14 cellular contexts compared by ENCODE assay signal in the genomic region with DNA sequence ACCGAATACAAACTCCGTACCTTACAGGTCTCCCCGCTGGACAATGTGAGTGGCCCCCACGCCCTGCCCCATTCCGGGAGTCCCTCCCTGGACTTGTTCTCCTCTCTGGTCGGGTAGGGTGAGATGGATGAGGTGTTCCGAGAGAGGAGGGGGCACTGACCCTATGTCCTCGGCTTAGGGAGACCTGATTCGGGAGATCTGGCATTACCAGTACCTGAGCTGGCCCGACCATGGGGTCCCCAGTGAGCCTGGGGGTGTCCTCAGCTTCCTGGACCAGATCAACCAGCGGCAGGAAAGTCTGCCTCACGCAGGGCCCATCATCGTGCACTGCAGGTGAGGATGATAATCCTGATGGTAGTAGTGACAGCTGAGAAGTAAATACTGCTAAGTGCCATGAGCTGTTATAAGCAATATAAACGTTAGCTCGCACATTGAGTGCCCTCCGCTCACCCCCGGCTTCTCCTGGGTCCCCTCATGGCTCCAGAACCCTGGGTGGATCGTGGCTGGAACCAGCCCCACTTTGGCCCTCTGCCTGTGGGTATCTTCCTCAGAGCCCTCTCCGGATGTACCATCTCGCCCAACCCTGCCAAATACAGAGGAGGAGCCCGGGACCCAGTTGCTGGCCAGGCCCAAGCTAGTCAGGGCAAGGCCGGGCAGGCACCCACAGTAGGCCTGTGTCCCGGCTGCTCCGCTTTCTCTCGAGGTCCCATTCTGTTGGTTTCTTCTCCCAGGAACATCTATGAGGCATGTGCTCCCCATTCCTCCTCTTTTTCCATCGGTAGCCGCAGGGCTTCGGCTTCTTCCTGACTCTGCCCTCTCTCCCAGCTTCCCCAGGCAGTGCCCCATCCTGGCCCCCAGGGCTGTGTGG. TPM values are rescaled to one million over a fixed set of nuclear protein-coding genes. Genes with fewer than 3 reads are reported as not detected.
DNase-seq lines count a peak whose midpoint lies in the region; ATAC-seq, FAIRE-seq and TF ChIP-seq lines count a peak whose summit lies in the region.
"Had no signal": no experiment of that assay in that cellular context is flagged by ENCODE, and none has a peak within 500 bp of the region (broad histone marks: within the 10 kb centered on the region; RNA-seq: fewer than 3 reads in every experiment).

No MANE protein-coding gene starts in this region.

- intact Hi-C loops in OCI-LY7 (cut with micrococcal nuclease; ENCODE audit: unreplicated experiment): no loop called here

- peak overlapping the region; percentile 75 for H3K4me2 ChIP-seq in OCI-LY7 (ENCODE audit: low read length)

- TF ChIP-seq CTCF in OCI-LY7 (conservative IDR thresholded peaks at IDR 0.05; ENCODE audit: low read length): no peak
- TF ChIP-seq CTCF in WERI-Rb-1 (IDR thresholded peaks at IDR 0.05; ENCODE audit: low read depth, low read length): no peak

- H3K27ac ChIP-seq in OCI-LY7 (ENCODE audit: low read depth, low read length, poor library complexity, severe bottlenecking) (peak overlapping the region; percentile 63), small intestine (ENCODE audit: low read depth in 1 of 2, low read length in 1 of 2) (peak overlapping the region; percentile 28 to 83), WERI-Rb-1 (no peak overlapping the region)
- H3K27ac ChIP-seq: brain microvascular endothelial cell, VCaP had no signal

- no peaks in the 10 kb centered on the region for H4K20me1 ChIP-seq in OCI-LY7 (ENCODE audit: insufficient read depth, low read length)

- H3K79me2 ChIP-seq in OCI-LY7 (ENCODE audit: insufficient read depth, low read depth, low read length): no peaks in the 10 kb centered on the region

- no peaks in the 10 kb centered on the region for H3K9me2 ChIP-seq in OCI-LY7 (ENCODE audit: insufficient read depth, low read length)

- no peaks in the 10 kb centered on the region for H3K27me3 ChIP-seq in small intestine (ENCODE audit: control insufficient read depth in 2 of 2, insufficient read depth in 2 of 2, low read length in 2 of 2)
- H3K27me3 ChIP-seq in WERI-Rb-1 (ENCODE audit: insufficient read depth, low read depth, severe bottlenecking): no peaks in the 10 kb centered on the region
- H3K27me3 ChIP-seq: brain microvascular endothelial cell had no signal

- peaks cover 74% of the 10 kb centered on the region for H3K4me1 Mint-ChIP-seq in T-helper 2 cell treated with Interferon-gamma antibody and Interleukin-4, amounts not matched to agents 5 μg/mL and 100 μg/mL, for 36 hours (ENCODE audit: low read depth)
- peaks cover 84% of the 10 kb centered on the region in 2 donors for H3K4me1 Mint-ChIP-seq in effector memory CD8-positive, alpha-beta T cell (ENCODE audit: low read depth in 2 of 2)

- DNase-seq in T-helper 2 cell treated with Interferon-gamma antibody and Interleukin-4, amounts not matched to agents 5 μg/mL and 100 μg/mL, for 36 hours (ENCODE audit: low spot score): no peak
- no peak for DNase-seq in T-helper 2 cell
- no peak for DNase-seq in OCI-LY7 (ENCODE audit: low spot score)
- no peak for DNase-seq in effector memory CD8-positive, alpha-beta T cell
- DNase-seq in small intestine: no peak
- no peak for DNase-seq in WERI-Rb-1
- DNase-seq: 8988T, brain microvascular endothelial cell, NCI-H82 had no signal

- BruUV-seq in OCI-LY7 (replicated peaks; lab: Mats Ljungman, UMichigan): no TSS peak

- H3K36me3 Mint-ChIP-seq in T-helper 2 cell treated with Interferon-gamma antibody and Interleukin-4, amounts not matched to agents 5 μg/mL and 100 μg/mL, for 36 hours (ENCODE audit: low read depth): peaks cover 79% of the 10 kb centered on the region
- H3K36me3 Mint-ChIP-seq in effector memory CD8-positive, alpha-beta T cell (ENCODE audit: insufficient read depth): peaks cover 92% of the 10 kb centered on the region

- H3K4me3 ChIP-seq in OCI-LY7 (ENCODE audit: low read depth, low read length, poor library complexity, severe bottlenecking) (peak overlapping the region; percentile 55), small intestine (ENCODE audit: low read depth in 1 of 2, low read length in 2 of 2) (no peak overlapping the region), WERI-Rb-1 (ENCODE audit: low read depth, low read length) (no peak overlapping the region)

- H3K4me1 ChIP-seq in OCI-LY7 (ENCODE audit: insufficient read depth, low read length, poor library complexity, severe bottlenecking): peaks cover 87% of the 10 kb centered on the region
- no peaks in the 10 kb centered on the region for H3K4me1 ChIP-seq in small intestine (ENCODE audit: control insufficient read depth in 2 of 2, insufficient read depth in 1 of 2, low read depth in 1 of 2, low read length in 1 of 2)

- H3K36me3 ChIP-seq in OCI-LY7 (ENCODE audit: insufficient read depth, low read length) (no peaks in the 10 kb centered on the region), small intestine (ENCODE audit: control insufficient read depth in 2 of 2, insufficient read depth in 2 of 2, low read length in 2 of 2) (peaks cover 0 to 4% of the 10 kb centered on the region in 2 donors), WERI-Rb-1 (no peaks in the 10 kb centered on the region)
- H3K36me3 ChIP-seq: brain microvascular endothelial cell had no signal

- no peak for FAIRE-seq in small intestine (lab: Jason Lieb, UNC)

- 82 to 88% (median 82%) methylated on average over 23 to 28 of the region's 28 CpGs for WGBS in small intestine, 3 donors

- H3K9me3 ChIP-seq in OCI-LY7 (ENCODE audit: low read length) (no peaks in the 10 kb centered on the region), small intestine (ENCODE audit: control insufficient read depth, low read depth) (no peaks in the 10 kb centered on the region), WERI-Rb-1 (ENCODE audit: severe bottlenecking) (no peaks in the 10 kb centered on the region)

- CTCF ChIA-PET in OCI-LY7 (lab: Charles Lee; ENCODE audit: unreplicated experiment): interaction anchor here (10.6 kb wide), 1 partner anchor 12 kb away, joined by 110 read pairs; a partner anchor contains a TSS

- H3K4me3 Mint-ChIP-seq in T-helper 2 cell treated with Interferon-gamma antibody and Interleukin-4, amounts not matched to agents 5 μg/mL and 100 μg/mL, for 36 hours: peak overlapping the region; percentile 85
- peak overlapping the region; percentile 98 for H3K4me3 Mint-ChIP-seq in effector memory CD8-positive, alpha-beta T cell

- ATAC-seq in effector memory CD8-positive, alpha-beta T cell (replicated peaks): no peak
- ATAC-seq in GM19328 (IDR thresholded peaks at IDR 0.05; ENCODE audit: unreplicated experiment) (no peak), HG03342 (IDR thresholded peaks at IDR 0.05; ENCODE audit: unreplicated experiment) (no peak)

- H3K27ac Mint-ChIP-seq in T-helper 2 cell treated with Interferon-gamma antibody and Interleukin-4, amounts not matched to agents 5 μg/mL and 100 μg/mL, for 36 hours: peak overlapping the region; percentile 97
- peak overlapping the region; percentile 98 to 99 for H3K27ac Mint-ChIP-seq in effector memory CD8-positive, alpha-beta T cell

- H3K27me3 Mint-ChIP-seq in T-helper 2 cell treated with Interferon-gamma antibody and Interleukin-4, amounts not matched to agents 5 μg/mL and 100 μg/mL, for 36 hours (ENCODE audit: low read depth): no peaks in the 10 kb centered on the region
- H3K27me3 Mint-ChIP-seq in effector memory CD8-positive, alpha-beta T cell: no peaks in the 10 kb centered on the region

- POLR2A ChIA-PET in OCI-LY7 (lab: Charles Lee): interaction anchor here (0.8 to 9.3 kb wide), 6 partner anchors 9 to 106 kb away, joined by 3 to 155 read pairs (median 6); a partner anchor contains a TSS

- H3K9me3 Mint-ChIP-seq in T-helper 2 cell treated with Interferon-gamma antibody and Interleukin-4, amounts not matched to agents 5 μg/mL and 100 μg/mL, for 36 hours: no peaks in the 10 kb centered on the region
- H3K9me3 Mint-ChIP-seq in effector memory CD8-positive, alpha-beta T cell: no peaks in the 10 kb centered on the region

- H2AFZ ChIP-seq in OCI-LY7 (ENCODE audit: low read length): no peak overlapping the region

RNA-seq across cellular contexts. Expression of a gene that starts 6.8 kb away (rescaled TPM):
- total RNA-seq in OCI-LY7 (2014; rRNA removed; shearing (Covaris generic)): 37.1 and 42.9 TPM in 2 replicates
- 110 and 116 TPM in 2 replicates for total RNA-seq in OCI-LY7 (2022)
- polyA plus RNA-seq in small intestine: 10 to 100 TPM; 40.7 to 81.1 (median 76.7) TPM

RNA-seq across cellular contexts. Expression of a gene that starts 12.5 kb away (rescaled TPM):
- 330 and 358 TPM in 2 replicates for total RNA-seq in OCI-LY7 (2014; rRNA removed; shearing (Covaris generic))
- 379 and 412 TPM in 2 replicates for total RNA-seq in OCI-LY7 (2022)
- polyA plus RNA-seq in small intestine: 100 to 1,000 TPM; 165 to 311 (median 210) TPM

RNA-seq across cellular contexts. Expression of a gene that starts 12.7 kb away (rescaled TPM):
- 60.4 and 61.7 TPM in 2 replicates for total RNA-seq in OCI-LY7 (2014; rRNA removed; shearing (Covaris generic))
- 82.7 and 99.0 TPM in 2 replicates for total RNA-seq in OCI-LY7 (2022)
- 10 to 100 TPM; 12.3 to 32.3 (median 14.1) TPM for polyA plus RNA-seq in small intestine

RNA-seq across cellular contexts. Expression of a gene that starts 14.2 kb away (rescaled TPM):
- total RNA-seq in OCI-LY7 (2014; rRNA removed; shearing (Covaris generic)): 315 and 319 TPM in 2 replicates
- 126 and 130 TPM in 2 replicates for total RNA-seq in OCI-LY7 (2022)
- 100 to 1,000 TPM; 185 to 379 (median 361) TPM for polyA plus RNA-seq in small intestine

RNA-seq across cellular contexts. Expression of a gene that starts 14.4 kb away (rescaled TPM):
- total RNA-seq in OCI-LY7 (2014; rRNA removed; shearing (Covaris generic)): not detected in 2 replicates
- total RNA-seq in OCI-LY7 (2022): not detected in 2 replicates
- polyA plus RNA-seq in small intestine: not detected
- total RNA-seq: mucosa of gallbladder, urinary bladder had no signal
- polyA plus RNA-seq: urinary bladder had no signal
